ENCODE assay signal across 10 cellular contexts in the genomic region with DNA sequence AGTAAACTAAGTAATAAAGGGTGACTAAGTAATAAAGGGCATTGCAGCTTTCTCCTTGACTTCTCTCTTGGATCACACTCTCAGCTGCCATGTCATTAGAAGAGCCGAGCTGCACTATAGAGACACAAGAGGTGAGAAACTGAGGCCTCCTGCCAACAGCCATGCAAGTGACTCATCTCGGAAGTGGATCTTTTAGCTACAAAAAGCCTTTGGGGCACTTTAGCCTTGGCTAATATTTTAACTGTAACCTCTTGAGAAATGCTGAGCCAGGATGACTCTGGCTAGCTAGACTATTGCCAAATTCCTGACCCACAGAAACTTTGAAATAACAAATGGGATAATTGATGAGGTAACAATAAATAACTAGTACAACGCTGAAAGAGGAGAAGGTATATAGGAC. TPM values are rescaled to one million over a fixed set of nuclear protein-coding genes. Genes with fewer than 3 reads are reported as not detected.
DNase-seq lines count a peak whose midpoint lies in the region; ATAC-seq, FAIRE-seq and TF ChIP-seq lines count a peak whose summit lies in the region.
"Had no signal": no experiment of that assay in that cellular context is flagged by ENCODE, and none has a peak within 500 bp of the region (broad histone marks: within the 10 kb centered on the region; RNA-seq: fewer than 3 reads in every experiment).

No MANE protein-coding gene starts in this region.

- no peaks in the 10 kb centered on the region for H3K9me1 ChIP-seq in K562 (ENCODE audit: control insufficient read depth, insufficient read depth, low read length)

- H3K4me2 ChIP-seq in DOHH2 (ENCODE audit: low read length) = no peak overlapping the region
- no peak overlapping the region for H3K4me2 ChIP-seq in K562 (ENCODE audit: insufficient read depth, low read length)

- no peak overlapping the region for H3K9ac ChIP-seq in K562 (ENCODE audit: insufficient read depth in 1 of 2, low read depth in 2 of 2, low read length in 2 of 2)

- H3K27me3 Mint-ChIP-seq in nephron (ENCODE audit: low read depth) = no peaks in the 10 kb centered on the region

- H4K20me1 ChIP-seq in DOHH2 (ENCODE audit: control insufficient read depth, insufficient read depth, low read depth, low read length) = peaks cover 5% of the 10 kb centered on the region; the same call in 1 of the 2 replicates
- H4K20me1 ChIP-seq in K562 (replicated peaks; ENCODE audit: control insufficient read depth, insufficient read depth, low read length) = no peaks in the 10 kb centered on the region

- no TSS peak for BruUV-seq in K562 (replicated peaks; lab: Mats Ljungman, UMichigan)

- peak overlapping the region; percentile 27 to 64 (median 55) for H3K4me3 Mint-ChIP-seq in nephron

- peaks cover 42% of the 10 kb centered on the region for H3K4me1 ChIP-seq in DOHH2 (ENCODE audit: control insufficient read depth, low read length)
- H3K4me1 ChIP-seq in K562 (replicated peaks in 1 of 2; ENCODE audit: control insufficient read depth in 2 of 2, insufficient read depth in 2 of 2, low read length in 2 of 2) = peaks cover 5 to 8% of the 10 kb centered on the region in 2 experiments; a peak in 3 of 5 replicates
- H3K4me1 ChIP-seq: testis had no signal

- WGBS in K562 (ENCODE audit: insufficient coverage, low coverage, missing lambda C conversion rate) = 69% methylated on average over 3 of the region's 3 CpGs
- whole genome bisulfite sequencing in lower leg skin, 2 donors = 27 to 28% methylated on average over 3 of the region's 3 CpGs

- CTCF ChIA-PET in K562 (lab: Yijun Ruan, JAX; ENCODE audit: low intra/inter-chr PET ratio) = no interaction called here

- DNase-seq in MV-4-11 (lab: John Stamatoyannopoulos, UW) = peak; percentile 88
- no peak for DNase-seq in K562 (ENCODE audit: extremely low read depth in 1 of 4, low spot score in 3 of 4)
- DNase-seq in lower leg skin (ENCODE audit: low spot score in 2 of 2) = no peak
- no peak for DNase-seq in NCI-H187 (lab: John Stamatoyannopoulos, UW)
- no peak for DNase-seq in DMS114 treated with DMSO at 0.1 percent for 48 hours (lab: John Stamatoyannopoulos, UW; ENCODE audit: unreplicated experiment)
- DNase-seq: cortex of kidney, testis had no signal

- peaks cover 11% of the 10 kb centered on the region for H3K4me1 Mint-ChIP-seq in nephron

- no peak for TF ChIP-seq CTCF in DOHH2 (IDR thresholded peaks at IDR 0.05; ENCODE audit: low read depth, low read length, poor library complexity, severe bottlenecking)
- no peak for TF ChIP-seq CTCF in K562 (IDR thresholded peaks at IDR 0.05 in 2 of 3, conservative IDR thresholded peaks at IDR 0.05 in 1 of 3; ENCODE audit: insufficient read depth in 2 of 3, low read depth in 1 of 3, low read length in 3 of 3)
- TF ChIP-seq CTCF in nephron (IDR thresholded peaks at IDR 0.05; ENCODE audit: unreplicated experiment in 3 of 3) = no peak
- no peak for TF ChIP-seq CTCF in lower leg skin (IDR thresholded peaks at IDR 0.05)

- H3K79me2 ChIP-seq in DOHH2 (ENCODE audit: control insufficient read depth, low read length) (peaks cover 34% of the 10 kb centered on the region), K562 (ENCODE audit: control insufficient read depth, insufficient read depth, low read length) (peaks cover 33% of the 10 kb centered on the region)

- H3K27ac ChIP-seq in DOHH2 (ENCODE audit: low read depth, low read length) = peak overlapping the region; percentile 64
- no peak overlapping the region for H3K27ac ChIP-seq in K562 (ENCODE audit: extremely low read depth, low read depth, low read length)
- H3K27ac ChIP-seq: testis had no signal

- peaks cover 26% of the 10 kb centered on the region for H3K36me3 ChIP-seq in DOHH2 (ENCODE audit: control insufficient read depth, low read length)
- no peaks in the 10 kb centered on the region; the same call in 2 of the 3 replicates for H3K36me3 ChIP-seq in K562 (ENCODE audit: control insufficient read depth, insufficient read depth, low read length)

- FAIRE-seq in K562 (lab: Jason Lieb, UNC) = no peak

- in situ Hi-C loops in K562 (cut with MboI) = no loop called here

- no peak for TF ChIP-seq EP300 in K562 (IDR thresholded peaks at IDR 0.05; ENCODE audit: low read length)

- TF ChIP-seq POLR2A in K562 (conservative IDR thresholded peaks at IDR 0.05) = no peak
- no peak for TF ChIP-seq POLR2A in lower leg skin (IDR thresholded peaks at IDR 0.05)

- no peak overlapping the region for H3K4me3 ChIP-seq in DOHH2 (ENCODE audit: low read length)
- H3K4me3 ChIP-seq in K562 = no peak overlapping the region
- H3K4me3 ChIP-seq in lower leg skin (ENCODE audit: low read depth, poor library complexity, severe bottlenecking) = no peak overlapping the region
- H3K4me3 ChIP-seq: testis had no signal

- no peak for TF ChIP-seq RAD21 in K562 (CRISPR knock-in tag; conservative IDR thresholded peaks at IDR 0.05 in 1 of 2, IDR thresholded peaks at IDR 0.05 in 1 of 2)

- H2AFZ ChIP-seq in K562 (ENCODE audit: low read depth, low read length) = peak overlapping the region; percentile 98

- H3K9me3 ChIP-seq in DOHH2 (ENCODE audit: control insufficient read depth, insufficient read depth, low read length) (no peaks in the 10 kb centered on the region), K562 (replicated peaks; ENCODE audit: control insufficient read depth, insufficient read depth, low read depth, low read length) (no peaks in the 10 kb centered on the region)
- H3K9me3 ChIP-seq: testis had no signal

- H3K36me3 Mint-ChIP-seq in nephron (ENCODE audit: low read depth) = no peaks in the 10 kb centered on the region

- no peaks in the 10 kb centered on the region for H3K9me2 ChIP-seq in DOHH2 (replicated peaks; ENCODE audit: control insufficient read depth, low read length)

- H3K27me3 ChIP-seq in DOHH2 (ENCODE audit: control insufficient read depth, low read length) = no peaks in the 10 kb centered on the region
- H3K27me3 ChIP-seq in K562 (ENCODE audit: control insufficient read depth in 2 of 2, insufficient read depth in 2 of 2, low read length in 2 of 2) = no peaks in the 10 kb centered on the region
- H3K27me3 ChIP-seq: testis had no signal

- H3K9me3 Mint-ChIP-seq in nephron = no peaks in the 10 kb centered on the region

- intact Hi-C loops in K562 (cut with micrococcal nuclease) (no loop called here), lower leg skin (cut with DNase I; ENCODE audit: low total_unique reads) (no loop called here)

- H3F3A ChIP-seq in DOHH2 (ENCODE audit: control insufficient read depth, insufficient read depth) = no peaks in the 10 kb centered on the region

- ATAC-seq in K562 (no peak), HG02885 (IDR thresholded peaks at IDR 0.05; ENCODE audit: poor library complexity, unreplicated experiment) (no peak)

- no peak overlapping the region for H3K27ac Mint-ChIP-seq in nephron

- POLR2A ChIA-PET in K562 (lab: Yijun Ruan, JAX) = no interaction called here

TF ChIP-seq in K562, 482 proteins besides CTCF, POLR2A, EP300 and RAD21:
- TF ChIP-seq CEBPB (tag; IDR thresholded peaks at IDR 0.05) (peak; percentile 26; the same call in 1 of the 2 replicates), POLR2AphosphoS2 (IDR thresholded peaks at IDR 0.05; ENCODE audit: low read length) (no peak), DDX20 (tag; IDR thresholded peaks at IDR 0.05; ENCODE audit: low read depth) (no peak), ZFP30 (CRISPR knock-in tag; IDR thresholded peaks at IDR 0.05; ENCODE audit: borderline replicate concordance) (no peak), MIER1 (IDR thresholded peaks at IDR 0.05; ENCODE audit: low read depth) (no peak), C11orf30 (IDR thresholded peaks at IDR 0.05; ENCODE audit: low read depth) (0 out of 2 replicates have a peak, but pooled peaks have one; percentile 14), ZNF316 (IDR thresholded peaks at IDR 0.05) (peak; percentile 48; the same call in 1 of the 2 replicates)

RNA-seq across cellular contexts. Expression of gene NEIL3, which starts 1.5 kb away (rescaled TPM):
- total RNA-seq in K562 (2011; cell fraction: chromatin; rRNA removed; ENCODE audit: low replicate concordance) = 14.8 and 40.0 TPM in 2 replicates
- total RNA-seq in K562 (2011; cell fraction: nucleolus; rRNA removed) = 10.2 and 14.1 TPM in 2 replicates
- 21.0 and 27.3 TPM in 2 replicates for total RNA-seq in K562 (2011; cell fraction: nucleoplasm; rRNA removed)
- total RNA-seq in K562 (2014; rRNA removed) (9.9 and 10.7 TPM in 2 replicates), K562 (2014; rRNA removed; fragmentation: Illumina TruSeq; extraction: Trizol) (15.2 and 16.4 TPM in 2 replicates), K562 (2015; rRNA removed; fragmentation: Illumina TruSeq; extraction: Trizol) (15.0 and 15.2 TPM in 2 replicates), K562 (2021) (12.9 and 14.4 TPM in 2 replicates), lower leg skin (1 to 10 TPM in 3 of 4 donors, under 1 TPM in 1; 0.71 to 2.1 (median 1.9) TPM)
- polyA plus RNA-seq in K562 (2011; rRNA removed) (16.0 and 23.3 TPM in 2 replicates), K562 (2014; fragmentation: Illumina TruSeq; extraction: Trizol) (13.0 and 15.6 TPM in 2 replicates), K562 (2014; fragmentation: Nextera tagmentation; extraction: Ambion mirVana) (1 to 10 TPM; 2.7 to 4.8 TPM), K562 (2014; rRNA removed) (11.9 and 14.1 TPM in 2 replicates)
- polyA plus RNA-seq in K562 (2011; cell fraction: cytosol; rRNA removed) = 7.3 and 8.6 TPM in 2 replicates
- polyA plus RNA-seq in K562 (2011; cell fraction: nucleus; rRNA removed) = 11.7 and 14.3 TPM in 2 replicates
- 7.9 and 12.0 TPM in 2 replicates for polyA plus RNA-seq in K562 (2012)
- 24.1 and 24.3 TPM in 2 replicates for polyA minus RNA-seq in K562 (2011; rRNA and poly(A)+ RNA removed)
- 8.6 and 10.1 TPM in 2 replicates for polyA minus RNA-seq in K562 (2011; cell fraction: cytosol; rRNA and poly(A)+ RNA removed)
- polyA minus RNA-seq in K562 (2011; cell fraction: nucleus; rRNA and poly(A)+ RNA removed) = 14.8 and 20.2 TPM in 2 replicates
